9 cellular contexts compared by ENCODE assay signal in the genomic region with DNA sequence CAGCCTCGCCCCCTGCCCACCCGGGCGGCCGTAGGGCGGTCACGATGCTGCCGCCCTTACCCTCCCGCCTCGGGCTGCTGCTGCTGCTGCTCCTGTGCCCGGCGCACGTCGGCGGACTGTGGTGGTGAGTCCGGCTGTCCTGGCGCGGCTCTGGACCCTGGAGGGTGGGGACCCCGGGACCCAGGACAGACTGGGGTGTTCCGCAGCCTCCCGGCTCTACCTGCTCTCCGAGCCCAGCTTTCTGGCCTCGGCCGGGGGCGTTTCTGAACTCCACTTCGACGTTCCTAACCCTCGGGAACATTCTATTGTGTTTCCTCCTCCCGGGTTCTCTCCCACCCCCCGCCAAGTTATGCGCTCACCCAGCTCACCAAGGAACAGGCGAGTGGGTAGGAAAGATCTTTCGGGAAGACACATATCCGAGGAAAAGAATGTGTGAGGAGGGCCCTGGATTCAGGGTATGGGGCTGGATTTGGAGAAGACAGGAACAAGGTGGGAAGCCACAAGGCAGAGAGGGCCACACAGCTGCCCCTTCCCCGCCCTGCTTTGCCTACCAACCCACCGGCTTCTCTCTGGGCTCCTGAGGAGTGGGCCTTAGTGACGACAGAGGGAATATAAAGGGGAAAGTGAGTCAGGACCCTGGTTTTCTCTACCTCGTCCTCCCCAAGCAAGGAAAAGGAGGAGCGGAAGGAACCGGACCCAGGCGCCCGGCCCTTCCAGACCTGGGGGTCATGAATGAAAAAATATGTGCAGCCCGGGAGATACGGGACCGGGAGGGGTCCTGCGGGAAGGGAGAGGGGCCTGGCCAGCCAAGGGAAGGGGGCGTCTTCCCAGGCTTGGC. TPM values are rescaled to one million over a fixed set of nuclear protein-coding genes. Genes with fewer than 3 reads are reported as not detected.
DNase-seq lines count a peak whose midpoint lies in the region; FAIRE-seq and TF ChIP-seq lines count a peak whose summit lies in the region.
"Had no signal": no experiment of that assay in that cellular context is flagged by ENCODE, and none has a peak within 500 bp of the region (broad histone marks: within the 10 kb centered on the region; RNA-seq: fewer than 3 reads in every experiment).

No MANE protein-coding gene starts in this region.

- H3K4me3 ChIP-seq in A673 (ENCODE audit: low read depth, low read length, poor library complexity, severe bottlenecking) (peak overlapping the region; percentile 40), HUES6 (ENCODE audit: low read depth, low read length) (peak overlapping the region; percentile 53)
- H3K4me3 ChIP-seq in effector memory CD4-positive, alpha-beta T cell (ENCODE audit: insufficient read depth, low read depth, low read length, poor library complexity, severe bottlenecking) = peak overlapping the region; percentile 36

- no peaks in the 10 kb centered on the region for H3K36me3 ChIP-seq in A673 (ENCODE audit: insufficient read depth, low read length, poor library complexity, severe bottlenecking)
- H3K36me3 ChIP-seq in HUES6 (ENCODE audit: control insufficient read depth, insufficient read depth, low read length) = no peaks in the 10 kb centered on the region
- H3K36me3 ChIP-seq in effector memory CD4-positive, alpha-beta T cell (ENCODE audit: control insufficient read depth, insufficient read depth, low read length) = no peaks in the 10 kb centered on the region

- POLR2A ChIA-PET in A673 (lab: Charles Lee; ENCODE audit: low non-redundant PET) = interaction anchor here (0.5 to 0.6 kb wide), 3 partner anchors 10 to 228 kb away, joined by 3 read pairs; no protein-coding TSS in a partner anchor

- H3K27ac Mint-ChIP-seq in neural crest cell (ENCODE audit: unreplicated experiment) = no peak overlapping the region

- H3K27ac ChIP-seq in A673 (ENCODE audit: low read depth, low read length, poor library complexity, severe bottlenecking) (no peak overlapping the region), HUES6 (ENCODE audit: low read depth, low read length) (no peak overlapping the region)
- no peak overlapping the region for H3K27ac ChIP-seq in effector memory CD4-positive, alpha-beta T cell (ENCODE audit: insufficient read depth, low read length, poor library complexity, severe bottlenecking)

- peak overlapping the region; percentile 77 for H3K4me3 Mint-ChIP-seq in neural crest cell

- DNase-seq in A673 (ENCODE audit: low spot score) (no peak), neural crest cell (ENCODE audit: low read depth, low spot score) (no peak), H54 (ENCODE audit: insufficient read length, low spot score) (no peak), KBM-7 (no peak), NCI-H446 treated with DMSO at 0.1 percent for 48 hours (lab: John Stamatoyannopoulos, UW) (no peak), kidney glomerular epithelial cell (lab: John Stamatoyannopoulos, UW) (no peak)
- no peak for DNase-seq in effector memory CD4-positive, alpha-beta T cell
- DNase-seq: activated effector memory CD4-positive, alpha-beta T cell treated with anti-CD3 and anti-CD28 coated beads, Interleukin-2, amount 50 U/mL, for 16 hours had no signal

- H3K4me1 Mint-ChIP-seq in neural crest cell = peaks cover 10% of the 10 kb centered on the region

- H3K9me3 ChIP-seq in A673 (ENCODE audit: low read depth, low read length, poor library complexity, severe bottlenecking) = no peaks in the 10 kb centered on the region
- H3K9me3 ChIP-seq in HUES6 (ENCODE audit: control insufficient read depth, insufficient read depth, low read depth, low read length) = no peaks in the 10 kb centered on the region
- no peaks in the 10 kb centered on the region for H3K9me3 ChIP-seq in effector memory CD4-positive, alpha-beta T cell (ENCODE audit: control insufficient read depth, low read length)

- H3K4me1 ChIP-seq in A673 (ENCODE audit: insufficient read depth, low read length, poor library complexity, severe bottlenecking) (peaks cover 12% of the 10 kb centered on the region), HUES6 (ENCODE audit: control insufficient read depth, insufficient read depth, low read length) (peaks cover 41% of the 10 kb centered on the region)
- peaks cover 22% of the 10 kb centered on the region for H3K4me1 ChIP-seq in effector memory CD4-positive, alpha-beta T cell (ENCODE audit: control insufficient read depth, insufficient read depth, low read length, poor library complexity, severe bottlenecking)

- no peak for TF ChIP-seq POLR2A in H54 (IDR thresholded peaks at IDR 0.05; ENCODE audit: low read depth, low read length)

- no peaks in the 10 kb centered on the region for H3K36me3 Mint-ChIP-seq in neural crest cell (ENCODE audit: low read depth)

- no peak for TF ChIP-seq CTCF in A673 (conservative IDR thresholded peaks at IDR 0.05; ENCODE audit: low read depth, low read length)
- TF ChIP-seq CTCF in neural crest cell (conservative IDR thresholded peaks at IDR 0.05) = no peak

- FAIRE-seq in H54 (lab: Jason Lieb, UNC) = no peak

- H3K9me3 Mint-ChIP-seq in neural crest cell = no peaks in the 10 kb centered on the region

- no TSS peak for BruUV-seq in A673 (replicated peaks; lab: Mats Ljungman, UMichigan)

- H3K27me3 ChIP-seq in A673 (replicated peaks; ENCODE audit: insufficient read depth, low read depth, low read length, poor library complexity) = peaks cover 23% of the 10 kb centered on the region
- H3K27me3 ChIP-seq in HUES6 (ENCODE audit: control insufficient read depth, insufficient read depth, low read length) = peaks cover 98% of the 10 kb centered on the region
- peaks cover 56% of the 10 kb centered on the region for H3K27me3 ChIP-seq in effector memory CD4-positive, alpha-beta T cell (replicated peaks; ENCODE audit: control insufficient read depth, insufficient read depth, low read length, poor library complexity, severe bottlenecking)

- peaks cover 88% of the 10 kb centered on the region for H3K27me3 Mint-ChIP-seq in neural crest cell (ENCODE audit: low read depth)

- CTCF ChIA-PET in A673 (lab: Charles Lee) = interaction anchor here (0.9 to 2.1 kb wide), 5 partner anchors 13 to 38 kb away, joined by 5 to 13 read pairs (median 7); no protein-coding TSS in a partner anchor

- no peak overlapping the region for H3K9ac ChIP-seq in HUES6 (ENCODE audit: low read length)

- intact Hi-C loops in A673 (cut with micrococcal nuclease; ENCODE audit: unreplicated experiment) = loop anchor here (10.0 kb wide), 2 partner anchors 295 to 435 kb away; no protein-coding TSS in a partner anchor

- in situ Hi-C loops in KBM-7 (cut with MboI; ENCODE audit: low pct_unique_long_range_greater_than_20kb, low sequenced_read_pairs) = no loop called here

RNA-seq across cellular contexts. Expression of a gene that starts 0.6 kb away (rescaled TPM):
- total RNA-seq in A673 (2021) (not detected in 2 replicates), neural crest cell (not detected in 2 replicates)

RNA-seq across cellular contexts. Expression of a gene that starts 20.4 kb away (rescaled TPM):
- total RNA-seq in A673 (2021) (0.47 and 0.81 TPM in 2 replicates), neural crest cell (not detected in 2 replicates)

RNA-seq across cellular contexts. Expression of a gene that starts 28.6 kb away (rescaled TPM):
- total RNA-seq in A673 (2021) = not detected in 2 replicates
- not detected in 2 replicates for total RNA-seq in neural crest cell
